In the genomic region with DNA sequence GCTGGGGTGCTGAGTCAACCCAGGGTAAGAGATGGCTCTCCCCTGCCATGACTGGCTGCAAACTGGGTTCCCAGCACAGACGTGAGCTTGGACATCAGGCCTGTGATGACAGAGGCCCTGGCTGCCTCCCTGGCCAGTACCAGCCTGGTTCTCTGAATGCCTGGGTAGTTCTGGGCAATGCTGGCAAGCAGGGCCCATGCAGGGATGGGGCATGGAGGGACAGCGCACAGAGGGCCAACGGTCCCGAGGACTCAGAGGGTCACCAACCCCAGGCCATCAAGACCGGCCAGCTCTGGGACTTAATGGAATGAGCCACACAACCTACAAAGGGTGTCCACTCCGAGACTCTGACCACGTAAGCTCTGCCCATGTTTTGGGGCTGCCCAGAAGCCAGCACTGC, we compare ENCODE assay signal across 17 cellular contexts.
"Had no signal": no experiment of that assay in that cellular context is flagged by ENCODE, and none has a peak within 500 bp of the region (broad histone marks: within the 10 kb centered on the region; RNA-seq: fewer than 3 reads in every experiment).

No MANE protein-coding gene starts in this region.

- ATAC-seq: naive thymus-derived CD8-positive, alpha-beta T cell; right lobe of liver; stimulated activated memory B cell treated with anti-CD40 and anti-IgM and Interleukin-4, amounts not matched to agents 10 μg/mL and 1 μg/mL and 100 μg/mL, for 72 hours had no signal

- H3K4me3 ChIP-seq: cardiac muscle cell, colonic mucosa, lower lobe of right lung, right lobe of liver, spleen, transverse colon had no signal

- H3K27ac Mint-ChIP-seq: progenitor cell of endocrine pancreas; stimulated activated memory B cell treated with anti-CD40 and anti-IgM and Interleukin-4, amounts not matched to agents 10 μg/mL and 1 μg/mL and 100 μg/mL, for 72 hours had no signal

- H3K36me3 ChIP-seq: cardiac muscle cell, colonic mucosa, lower lobe of right lung, right lobe of liver, spleen, transverse colon had no signal

- H3K9me3 ChIP-seq: colonic mucosa, lower lobe of right lung, right lobe of liver, transverse colon had no signal

- H3K4me1 ChIP-seq: colonic mucosa, lower lobe of right lung, right lobe of liver, spleen, transverse colon had no signal

- H3K27me3 ChIP-seq: cardiac muscle cell, colonic mucosa, right lobe of liver, transverse colon had no signal

- H3K4me3 Mint-ChIP-seq: naive thymus-derived CD8-positive, alpha-beta T cell; stimulated activated memory B cell treated with anti-CD40 and anti-IgM and Interleukin-4, amounts not matched to agents 10 μg/mL and 1 μg/mL and 100 μg/mL, for 72 hours had no signal

- H3K36me3 Mint-ChIP-seq: stimulated activated memory B cell treated with anti-CD40 and anti-IgM and Interleukin-4, amounts not matched to agents 10 μg/mL and 1 μg/mL and 100 μg/mL, for 72 hours had no signal

- H3K27ac ChIP-seq: cardiac muscle cell, colonic mucosa, lower lobe of right lung, right lobe of liver, spleen, transverse colon had no signal

- H3K4me1 Mint-ChIP-seq: naive thymus-derived CD8-positive, alpha-beta T cell; stimulated activated memory B cell treated with anti-CD40 and anti-IgM and Interleukin-4, amounts not matched to agents 10 μg/mL and 1 μg/mL and 100 μg/mL, for 72 hours had no signal

- H3K9me3 Mint-ChIP-seq: stimulated activated memory B cell treated with anti-CD40 and anti-IgM and Interleukin-4, amounts not matched to agents 10 μg/mL and 1 μg/mL and 100 μg/mL, for 72 hours had no signal

- DNase-seq: activated CD4-positive, alpha-beta T cell treated with anti-CD3 and anti-CD28 coated beads, Interleukin-2, amount 50 U/mL, for 4 hours; activated CD4-positive, CD25-positive, alpha-beta regulatory T cell treated with anti-CD3 and anti-CD28 coated beads, Interleukin-2, amount 50 U/mL, for 72 hours; activated naive CD4-positive, alpha-beta T cell treated with Interleukin-2 at 50 U/mL for 16 hours; colonic mucosa; effector memory CD4-positive, alpha-beta T cell; kidney glomerular epithelial cell; lower lobe of right lung; naive thymus-derived CD8-positive, alpha-beta T cell; right lobe of liver; spleen; stimulated activated CD4-positive, alpha-beta T cell treated with anti-CD3 and anti-CD28 coated beads, Interleukin-1b, Interleukin-23, amount 100 ng/mL, for 48 hours; T-helper 2 cell; transverse colon had no signal

- FAIRE-seq: astrocyte had no signal

- H3K27me3 Mint-ChIP-seq: progenitor cell of endocrine pancreas had no signal
